In the genomic region with DNA sequence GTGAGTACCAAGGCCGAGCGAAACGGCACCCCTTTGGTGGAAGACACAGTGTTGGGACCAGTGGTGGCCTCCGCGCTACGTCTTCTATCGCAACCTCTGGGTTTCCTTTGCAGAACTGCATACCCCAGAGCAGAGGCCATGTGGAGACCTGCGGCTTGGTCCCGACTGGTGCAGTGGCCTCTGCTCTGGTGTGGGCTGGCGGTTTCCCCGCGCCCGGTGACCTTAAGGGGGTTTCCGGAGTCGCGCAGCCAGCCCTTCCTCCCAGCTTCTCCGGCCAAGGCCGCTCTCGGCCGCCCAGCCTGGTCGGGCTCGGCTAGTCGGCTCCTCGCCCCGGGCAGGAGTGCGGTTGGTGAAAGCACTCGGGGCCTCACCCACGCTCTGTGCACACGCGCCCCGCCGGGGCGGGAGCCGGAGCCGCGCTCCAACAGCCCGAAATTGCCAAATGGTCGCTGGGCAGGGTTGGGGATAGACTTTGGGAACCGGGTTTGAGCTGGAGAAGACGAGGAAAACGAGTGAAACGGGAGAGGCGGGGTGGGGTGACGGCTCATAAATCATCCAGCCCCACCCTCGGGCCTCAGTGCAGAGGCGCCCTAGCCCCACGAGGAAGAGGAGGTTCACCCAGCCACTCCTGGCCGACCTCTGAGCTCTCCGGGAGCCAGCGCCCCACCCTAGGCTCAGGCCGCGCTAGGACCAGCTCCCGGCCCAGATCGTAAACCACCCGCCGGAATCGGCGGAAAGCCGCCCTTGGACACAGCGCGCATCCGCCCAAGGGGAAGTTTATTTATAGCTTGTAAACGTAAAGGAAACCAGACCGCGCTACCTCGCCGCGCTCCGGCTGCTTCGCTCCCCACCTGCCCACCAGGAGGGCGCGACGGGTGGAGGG, we compare ENCODE assay signal across 8 cellular contexts.
DNase-seq lines count a peak whose midpoint lies in the region; TF ChIP-seq lines count a peak whose summit lies in the region.

No MANE protein-coding gene starts in this region.

- peak overlapping the region in 4 of 5 experiments; percentile 61 to 84 (median 82) for H3K4me3 Mint-ChIP-seq in brain

- CTCF ChIA-PET in BJ (lab: Yijun Ruan, JAX): interaction anchor here (0.6 kb wide), 1 partner anchor 250 kb away, joined by 3 read pairs; no protein-coding TSS in a partner anchor

- H3K9me3 Mint-ChIP-seq in brain: peaks cover 0 to 20% (median 3%) of the 10 kb centered on the region in 5 experiments

- no peaks in the 10 kb centered on the region for H3K36me3 Mint-ChIP-seq in brain

- H3K4me3 ChIP-seq in BJ (ENCODE audit: low read depth, low read length): peak overlapping the region; percentile 55
- H3K4me3 ChIP-seq in HL-60 (replicated peaks; ENCODE audit: insufficient read depth, low read length): peak overlapping the region; percentile 44
- peak overlapping the region; percentile 20 to 79 (median 51) for H3K4me3 ChIP-seq in spleen

- peaks cover 50% of the 10 kb centered on the region for H3K4me1 Mint-ChIP-seq in brain

- H3K36me3 ChIP-seq in BJ (ENCODE audit: control insufficient read depth, insufficient read depth, low read length) (no peaks in the 10 kb centered on the region), spleen (no peaks in the 10 kb centered on the region)

- WGBS in spleen, 5 donors: 1 to 18% (median 1%) methylated on average over 26 to 73 of the region's 73 CpGs

- peak; percentile 21 for TF ChIP-seq POLR2A in GM18526 (IDR thresholded peaks at IDR 0.05; ENCODE audit: extremely low read depth, insufficient read length)
- no peak for TF ChIP-seq POLR2A in spleen (IDR thresholded peaks at IDR 0.05)

- H3K27me3 Mint-ChIP-seq in brain: peaks cover 39% of the 10 kb centered on the region

- H3K4me1 ChIP-seq in spleen: peaks cover 0 to 64% (median 46%) of the 10 kb centered on the region in 6 donors

- H3K9me3 ChIP-seq in spleen: peaks cover 0 to 13% (median 7%) of the 10 kb centered on the region in 8 donors

- intact Hi-C loops in spleen (cut with DNase I; ENCODE audit: low total_unique reads): loop anchor here (10.0 kb wide), 2 partner anchors 82 to 142 kb away; a partner anchor contains a TSS

- TF ChIP-seq CTCF in BJ (IDR thresholded peaks at IDR 0.05; ENCODE audit: insufficient read depth, low read depth, low read length): no peak
- no peak for TF ChIP-seq CTCF in HL-60 (IDR thresholded peaks at IDR 0.05; ENCODE audit: insufficient read depth, low read length)
- no peak for TF ChIP-seq CTCF in brain (conservative IDR thresholded peaks at IDR 0.05)
- no peak for TF ChIP-seq CTCF in spleen (IDR thresholded peaks at IDR 0.05 in 8 of 11, conservative IDR thresholded peaks at IDR 0.05 in 3 of 11)

- H3K27me3 ChIP-seq in BJ (ENCODE audit: control insufficient read depth, insufficient read depth, low read length): no peaks in the 10 kb centered on the region
- H3K27me3 ChIP-seq in HL-60 (ENCODE audit: insufficient read depth, poor library complexity, severe bottlenecking): no peaks in the 10 kb centered on the region
- peaks cover 0 to 71% (median 34%) of the 10 kb centered on the region in 7 donors for H3K27me3 ChIP-seq in spleen (replicated peaks in 1 of 7)

- DNase-seq in BJ (ENCODE audit: low read depth) (no peak), HL-60 (ENCODE audit: low read depth in 1 of 2, low spot score in 1 of 2) (peak; percentile 40 to 56), RPMI7951 (ENCODE audit: low read depth) (peak; percentile 89), iris pigment epithelial cell (ENCODE audit: low read depth) (peak; percentile 61), spleen (peak; percentile 88), superior temporal gyrus (ENCODE audit: extremely low spot score) (no peak)

- H3K27ac Mint-ChIP-seq in brain: peak overlapping the region in 2 of 5 experiments; percentile 51 to 95

- H3K27ac ChIP-seq in HL-60 (replicated peaks) (peak overlapping the region; percentile 84), spleen (peak overlapping the region; percentile 14 to 89 (median 84))

- POLR2A ChIA-PET in BJ (lab: Charles Lee): no interaction called here

Comparison
In these comparisons a context has a peak if more than half of its experiments do, and no peak if none do; other contexts are left out.
1. DNase-seq: peak in HL-60 (2 of 2), RPMI7951 (single experiment), iris pigment epithelial cell (single experiment) and spleen (single experiment); none in BJ (single experiment) and superior temporal gyrus (single experiment).
2. Peak in every context shown above with its lines, with median percentiles within 50 percentile points of each other: H3K4me3 ChIP-seq.